ENCODE assay signal across 10 cellular contexts in genomic region chr15:75112848-75113492, GRCh38.
A peak's percentile ranks its signal among the peaks of the same experiment; 100 is the strongest.
DNase-seq lines count a peak whose midpoint lies in the region; ATAC-seq and TF ChIP-seq lines count a peak whose summit lies in the region.
"Had no signal": no experiment of that assay in that cellular context is flagged by ENCODE, and none has a peak within 500 bp of the region (broad histone marks: within the 10 kb centered on the region; RNA-seq: fewer than 3 reads in every experiment).

No MANE protein-coding gene starts in this region.

- no peaks in the 10 kb centered on the region for H3K27me3 ChIP-seq in stomach
- H3K27me3 ChIP-seq: thyroid gland had no signal

- H3K27me3 Mint-ChIP-seq in natural killer cell (ENCODE audit: low read depth in 2 of 2) = no peaks in the 10 kb centered on the region

- peaks cover 42 to 45% of the 10 kb centered on the region in 2 donors for H3K4me1 Mint-ChIP-seq in natural killer cell

- no peak overlapping the region for H3K4me3 Mint-ChIP-seq in natural killer cell
- H3K4me3 Mint-ChIP-seq: activated naive CD8-positive, alpha-beta T cell treated with anti-CD3 and anti-CD28 coated beads, Interleukin-2, amount 10 ng/mL, durations not matched to agents 7 days and 5 days had no signal

- H3K9me3 ChIP-seq in stomach = peaks cover 0 to 13% (median 2%) of the 10 kb centered on the region in 4 donors
- H3K9me3 ChIP-seq: thyroid gland had no signal

- H3K27ac Mint-ChIP-seq in natural killer cell = peak overlapping the region; percentile 4 to 16
- H3K27ac Mint-ChIP-seq: activated naive CD8-positive, alpha-beta T cell treated with anti-CD3 and anti-CD28 coated beads, Interleukin-2, amount 10 ng/mL, durations not matched to agents 7 days and 5 days had no signal

- TF ChIP-seq CTCF in natural killer cell (IDR thresholded peaks at IDR 0.05) (no peak), stomach (IDR thresholded peaks at IDR 0.05) (no peak)

- H3K27ac ChIP-seq in stomach = peak overlapping the region in 2 of 5 donors; percentile 35 to 53
- H3K27ac ChIP-seq: thyroid gland had no signal

- no peak for TF ChIP-seq EP300 in stomach (IDR thresholded peaks at IDR 0.05)

- 69 to 81% (median 73%) methylated on average over 3 of the region's 3 CpGs for WGBS in stomach, 5 donors

- no peaks in the 10 kb centered on the region for H3K36me3 ChIP-seq in stomach
- H3K36me3 ChIP-seq: thyroid gland had no signal

- intact Hi-C loops in natural killer cell (cut with micrococcal nuclease) = no loop called here
- intact Hi-C loops in stomach (cut with DNase I; ENCODE audit: low total_unique reads) = no loop called here

- DNase-seq in natural killer cell (no peak), D341Med (ENCODE audit: low spot score) (no peak), NCI-H510A (lab: John Stamatoyannopoulos, UW) (no peak), stomach (no peak)
- no peak for DNase-seq in activated T-cell treated with anti-CD3 and anti-CD28 coated beads, Interleukin-2, amount 50 U/mL, for 1 hour
- DNase-seq: activated naive CD8-positive, alpha-beta T cell treated with anti-CD3 and anti-CD28 coated beads, Interleukin-2, amount 10 ng/mL, durations not matched to agents 7 days and 5 days; thyroid gland had no signal

- H3K9me3 Mint-ChIP-seq in natural killer cell = no peaks in the 10 kb centered on the region

- ATAC-seq in GM18868 (IDR thresholded peaks at IDR 0.05; ENCODE audit: unreplicated experiment) (peak; percentile 46), GM21737 (IDR thresholded peaks at IDR 0.05; ENCODE audit: unreplicated experiment) (peak; percentile 49), HG03520 (IDR thresholded peaks at IDR 0.05; ENCODE audit: unreplicated experiment) (peak; percentile 68), natural killer cell (no peak)

- no peak for TF ChIP-seq POLR2A in stomach (IDR thresholded peaks at IDR 0.05)

- peaks cover 0 to 43% (median 2%) of the 10 kb centered on the region in 4 donors for H3K4me1 ChIP-seq in stomach
- H3K4me1 ChIP-seq: thyroid gland had no signal

- H3K36me3 Mint-ChIP-seq in natural killer cell = no peaks in the 10 kb centered on the region

- H3K4me3 ChIP-seq in stomach = no peak overlapping the region
- H3K4me3 ChIP-seq: thyroid gland had no signal

Comparison
In these comparisons a context has a peak if more than half of its experiments do, and no peak if none do; other contexts are left out.
1. ATAC-seq: peak in GM18868 (single experiment), GM21737 (single experiment) and HG03520 (single experiment); none in natural killer cell (0 of 3).